Comparison of ENCODE assay signal across 1 cellular context in the genomic region with DNA sequence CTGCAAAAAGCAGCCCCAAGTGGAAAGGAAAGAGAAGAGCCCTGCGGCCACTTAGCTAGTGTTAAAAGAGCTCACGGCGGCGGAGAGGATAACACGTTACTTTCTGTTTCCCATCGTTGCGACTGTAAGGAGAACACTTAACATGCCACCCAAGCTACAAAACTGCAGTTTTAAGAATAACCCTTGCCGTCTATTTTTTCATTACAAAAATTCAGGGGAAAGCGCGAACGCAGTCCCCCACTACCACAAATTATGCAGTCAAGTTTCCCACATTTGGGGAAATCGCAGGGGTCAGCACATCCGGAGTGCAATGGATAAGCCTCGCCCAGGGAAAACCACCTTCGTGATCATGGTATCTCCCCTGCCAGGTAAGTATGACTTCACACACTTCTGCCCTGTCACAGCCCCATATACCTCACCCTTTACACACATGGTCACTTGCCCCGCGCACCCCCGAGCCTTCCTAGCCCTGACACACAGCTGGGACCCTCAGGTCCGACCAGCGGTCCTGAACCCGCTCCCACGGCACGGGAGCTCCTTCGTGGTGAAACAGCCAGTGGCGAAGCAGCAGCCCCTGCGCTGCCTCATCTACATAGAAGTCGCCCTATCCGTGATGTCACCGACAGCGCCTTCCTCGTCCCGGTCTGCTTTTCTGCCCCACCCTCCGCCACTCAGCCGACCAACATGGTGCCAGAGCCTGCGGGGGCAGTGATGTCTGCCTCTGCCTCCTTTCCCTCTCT.
TF ChIP-seq lines count a peak whose summit lies in the region.

No MANE protein-coding gene starts in this region.

TF ChIP-seq in H1, 55 proteins besides CTCF, POLR2A, EP300 and RAD21:
- TF ChIP-seq, protein P1, sequence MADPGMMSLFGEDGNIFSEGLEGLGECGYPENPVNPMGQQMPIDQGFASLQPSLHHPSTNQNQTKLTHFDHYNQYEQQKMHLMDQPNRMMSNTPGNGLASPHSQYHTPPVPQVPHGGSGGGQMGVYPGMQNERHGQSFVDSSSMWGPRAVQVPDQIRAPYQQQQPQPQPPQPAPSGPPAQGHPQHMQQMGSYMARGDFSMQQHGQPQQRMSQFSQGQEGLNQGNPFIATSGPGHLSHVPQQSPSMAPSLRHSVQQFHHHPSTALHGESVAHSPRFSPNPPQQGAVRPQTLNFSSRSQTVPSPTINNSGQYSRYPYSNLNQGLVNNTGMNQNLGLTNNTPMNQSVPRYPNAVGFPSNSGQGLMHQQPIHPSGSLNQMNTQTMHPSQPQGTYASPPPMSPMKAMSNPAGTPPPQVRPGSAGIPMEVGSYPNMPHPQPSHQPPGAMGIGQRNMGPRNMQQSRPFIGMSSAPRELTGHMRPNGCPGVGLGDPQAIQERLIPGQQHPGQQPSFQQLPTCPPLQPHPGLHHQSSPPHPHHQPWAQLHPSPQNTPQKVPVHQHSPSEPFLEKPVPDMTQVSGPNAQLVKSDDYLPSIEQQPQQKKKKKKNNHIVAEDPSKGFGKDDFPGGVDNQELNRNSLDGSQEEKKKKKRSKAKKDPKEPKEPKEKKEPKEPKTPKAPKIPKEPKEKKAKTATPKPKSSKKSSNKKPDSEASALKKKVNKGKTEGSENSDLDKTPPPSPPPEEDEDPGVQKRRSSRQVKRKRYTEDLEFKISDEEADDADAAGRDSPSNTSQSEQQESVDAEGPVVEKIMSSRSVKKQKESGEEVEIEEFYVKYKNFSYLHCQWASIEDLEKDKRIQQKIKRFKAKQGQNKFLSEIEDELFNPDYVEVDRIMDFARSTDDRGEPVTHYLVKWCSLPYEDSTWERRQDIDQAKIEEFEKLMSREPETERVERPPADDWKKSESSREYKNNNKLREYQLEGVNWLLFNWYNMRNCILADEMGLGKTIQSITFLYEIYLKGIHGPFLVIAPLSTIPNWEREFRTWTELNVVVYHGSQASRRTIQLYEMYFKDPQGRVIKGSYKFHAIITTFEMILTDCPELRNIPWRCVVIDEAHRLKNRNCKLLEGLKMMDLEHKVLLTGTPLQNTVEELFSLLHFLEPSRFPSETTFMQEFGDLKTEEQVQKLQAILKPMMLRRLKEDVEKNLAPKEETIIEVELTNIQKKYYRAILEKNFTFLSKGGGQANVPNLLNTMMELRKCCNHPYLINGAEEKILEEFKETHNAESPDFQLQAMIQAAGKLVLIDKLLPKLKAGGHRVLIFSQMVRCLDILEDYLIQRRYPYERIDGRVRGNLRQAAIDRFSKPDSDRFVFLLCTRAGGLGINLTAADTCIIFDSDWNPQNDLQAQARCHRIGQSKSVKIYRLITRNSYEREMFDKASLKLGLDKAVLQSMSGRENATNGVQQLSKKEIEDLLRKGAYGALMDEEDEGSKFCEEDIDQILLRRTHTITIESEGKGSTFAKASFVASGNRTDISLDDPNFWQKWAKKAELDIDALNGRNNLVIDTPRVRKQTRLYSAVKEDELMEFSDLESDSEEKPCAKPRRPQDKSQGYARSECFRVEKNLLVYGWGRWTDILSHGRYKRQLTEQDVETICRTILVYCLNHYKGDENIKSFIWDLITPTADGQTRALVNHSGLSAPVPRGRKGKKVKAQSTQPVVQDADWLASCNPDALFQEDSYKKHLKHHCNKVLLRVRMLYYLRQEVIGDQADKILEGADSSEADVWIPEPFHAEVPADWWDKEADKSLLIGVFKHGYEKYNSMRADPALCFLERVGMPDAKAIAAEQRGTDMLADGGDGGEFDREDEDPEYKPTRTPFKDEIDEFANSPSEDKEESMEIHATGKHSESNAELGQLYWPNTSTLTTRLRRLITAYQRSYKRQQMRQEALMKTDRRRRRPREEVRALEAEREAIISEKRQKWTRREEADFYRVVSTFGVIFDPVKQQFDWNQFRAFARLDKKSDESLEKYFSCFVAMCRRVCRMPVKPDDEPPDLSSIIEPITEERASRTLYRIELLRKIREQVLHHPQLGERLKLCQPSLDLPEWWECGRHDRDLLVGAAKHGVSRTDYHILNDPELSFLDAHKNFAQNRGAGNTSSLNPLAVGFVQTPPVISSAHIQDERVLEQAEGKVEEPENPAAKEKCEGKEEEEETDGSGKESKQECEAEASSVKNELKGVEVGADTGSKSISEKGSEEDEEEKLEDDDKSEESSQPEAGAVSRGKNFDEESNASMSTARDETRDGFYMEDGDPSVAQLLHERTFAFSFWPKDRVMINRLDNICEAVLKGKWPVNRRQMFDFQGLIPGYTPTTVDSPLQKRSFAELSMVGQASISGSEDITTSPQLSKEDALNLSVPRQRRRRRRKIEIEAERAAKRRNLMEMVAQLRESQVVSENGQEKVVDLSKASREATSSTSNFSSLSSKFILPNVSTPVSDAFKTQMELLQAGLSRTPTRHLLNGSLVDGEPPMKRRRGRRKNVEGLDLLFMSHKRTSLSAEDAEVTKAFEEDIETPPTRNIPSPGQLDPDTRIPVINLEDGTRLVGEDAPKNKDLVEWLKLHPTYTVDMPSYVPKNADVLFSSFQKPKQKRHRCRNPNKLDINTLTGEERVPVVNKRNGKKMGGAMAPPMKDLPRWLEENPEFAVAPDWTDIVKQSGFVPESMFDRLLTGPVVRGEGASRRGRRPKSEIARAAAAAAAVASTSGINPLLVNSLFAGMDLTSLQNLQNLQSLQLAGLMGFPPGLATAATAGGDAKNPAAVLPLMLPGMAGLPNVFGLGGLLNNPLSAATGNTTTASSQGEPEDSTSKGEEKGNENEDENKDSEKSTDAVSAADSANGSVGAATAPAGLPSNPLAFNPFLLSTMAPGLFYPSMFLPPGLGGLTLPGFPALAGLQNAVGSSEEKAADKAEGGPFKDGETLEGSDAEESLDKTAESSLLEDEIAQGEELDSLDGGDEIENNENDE (IDR thresholded peaks at IDR 0.05; ENCODE audit: insufficient replicate concordance, low read length): peak; percentile 66
- TF ChIP-seq SP4 (IDR thresholded peaks at IDR 0.05; ENCODE audit: low read length) (peak; percentile 62; the same call in 1 of the 2 replicates), PHF8 (conservative IDR thresholded peaks at IDR 0.05; ENCODE audit: low read depth, low read length) (0 out of 2 replicates have a peak, but pooled peaks have one; percentile 38), BACH1 (IDR thresholded peaks at IDR 0.05; ENCODE audit: low read length) (peak; percentile 62; the same call in 1 of the 2 replicates), JUND (IDR thresholded peaks at IDR 0.05; ENCODE audit: low read length) (peak; percentile 45; the same call in 1 of the 2 replicates), POU5F1 (IDR thresholded peaks at IDR 0.05; ENCODE audit: low read depth, low read length) (0 out of 2 replicates have a peak, but pooled peaks have one; percentile 33), SP1 (IDR thresholded peaks at IDR 0.05; ENCODE audit: low read depth, low read length) (peak; percentile 80; the same call in 1 of the 2 replicates), CREB1 (IDR thresholded peaks at IDR 0.05) (peak; percentile 56; the same call in 1 of the 2 replicates), CHD2 (IDR thresholded peaks at IDR 0.05; ENCODE audit: low read length) (peak; percentile 59; the same call in 1 of the 2 replicates), TBP (IDR thresholded peaks at IDR 0.05; ENCODE audit: low read depth, low read length) (peak; percentile 92), TAF7 (optimal IDR thresholded peaks at IDR 0.05; ENCODE audit: borderline replicate concordance, low read depth, low read length) (peak; percentile 88), POLR2AphosphoS5 (IDR thresholded peaks at IDR 0.05; ENCODE audit: low read depth, low read length) (peak; percentile 98), MAFK (IDR thresholded peaks at IDR 0.05; ENCODE audit: low read depth, low read length) (peak; percentile 12; the same call in 1 of the 2 replicates), BCL11A (IDR thresholded peaks at IDR 0.05; ENCODE audit: low read depth in 2 of 2, low read length in 2 of 2) (peak in 1 of 2 experiments; percentile 29), HDAC2 (IDR thresholded peaks at IDR 0.05; ENCODE audit: borderline replicate concordance in 1 of 2, low read depth in 2 of 2, low read length in 2 of 2) (peak in 1 of 2 experiments; percentile 63; a peak in 1 of 4 replicates), EGR1 (IDR thresholded peaks at IDR 0.05; ENCODE audit: borderline replicate concordance, low read depth, low read length) (peak; percentile 86; the same call in 1 of the 2 replicates), GTF2F1 (IDR thresholded peaks at IDR 0.05; ENCODE audit: borderline replicate concordance, low read depth, low read length) (peak; percentile 96), SIN3A (conservative IDR thresholded peaks at IDR 0.05 in 1 of 2, IDR thresholded peaks at IDR 0.05 in 1 of 2; ENCODE audit: low read depth in 1 of 2, low read length in 2 of 2) (peak in 1 of 2 experiments; percentile 69; a peak in 1 of 4 replicates)
- TF ChIP-seq, protein P2, sequence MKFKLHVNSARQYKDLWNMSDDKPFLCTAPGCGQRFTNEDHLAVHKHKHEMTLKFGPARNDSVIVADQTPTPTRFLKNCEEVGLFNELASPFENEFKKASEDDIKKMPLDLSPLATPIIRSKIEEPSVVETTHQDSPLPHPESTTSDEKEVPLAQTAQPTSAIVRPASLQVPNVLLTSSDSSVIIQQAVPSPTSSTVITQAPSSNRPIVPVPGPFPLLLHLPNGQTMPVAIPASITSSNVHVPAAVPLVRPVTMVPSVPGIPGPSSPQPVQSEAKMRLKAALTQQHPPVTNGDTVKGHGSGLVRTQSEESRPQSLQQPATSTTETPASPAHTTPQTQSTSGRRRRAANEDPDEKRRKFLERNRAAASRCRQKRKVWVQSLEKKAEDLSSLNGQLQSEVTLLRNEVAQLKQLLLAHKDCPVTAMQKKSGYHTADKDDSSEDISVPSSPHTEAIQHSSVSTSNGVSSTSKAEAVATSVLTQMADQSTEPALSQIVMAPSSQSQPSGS (IDR thresholded peaks at IDR 0.05; ENCODE audit: low read length): peak; percentile 89
